Comparison of ENCODE assay signal across 7 cellular contexts in the genomic region with DNA sequence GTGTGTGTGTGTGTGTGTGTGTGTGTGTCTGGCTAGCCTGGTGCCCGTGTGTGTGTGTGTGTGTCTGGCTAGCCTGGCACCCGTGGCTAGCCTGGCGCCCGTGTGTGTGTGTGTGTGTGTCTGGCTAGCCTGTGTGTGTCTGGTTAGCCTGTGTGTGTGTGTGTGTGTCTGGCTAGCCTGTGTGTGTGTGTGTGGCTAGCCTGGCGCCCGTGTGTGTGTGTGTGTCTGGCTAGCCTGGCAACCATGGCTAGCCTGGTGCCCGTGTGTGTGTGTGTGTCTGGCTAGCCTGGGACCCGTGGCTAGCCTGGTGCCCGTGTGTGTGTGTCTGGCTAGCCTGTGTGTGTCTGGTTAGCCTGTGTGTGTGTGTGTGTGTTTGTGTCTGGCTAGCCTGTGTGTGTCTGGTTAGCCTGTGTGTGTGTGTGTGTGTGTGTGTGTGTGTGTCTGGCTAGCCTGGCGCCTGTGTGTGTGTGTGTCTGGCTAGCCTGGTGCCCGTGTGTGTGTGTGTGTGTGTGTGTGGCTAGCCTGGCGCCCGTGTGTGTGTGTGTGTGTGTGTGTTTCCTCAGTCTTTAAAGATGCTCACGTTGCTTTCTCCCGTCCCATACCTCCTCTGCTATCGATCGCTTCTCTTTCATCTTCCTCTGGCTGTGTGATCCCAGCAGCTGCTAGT. TPM values are rescaled to one million over a fixed set of nuclear protein-coding genes. Genes with fewer than 3 reads are reported as not detected.
A peak's percentile ranks its signal among the peaks of the same experiment; 100 is the strongest.
DNase-seq lines count a peak whose midpoint lies in the region; TF ChIP-seq lines count a peak whose summit lies in the region.
"Not testable (repeated sequence)": the region's sequence is repeated elsewhere in the genome, so short reads cannot be mapped to it uniquely, and the experiment has no call there.
"Had no signal": no experiment of that assay in that cellular context is flagged by ENCODE, and none has a peak within 500 bp of the region (broad histone marks: within the 10 kb centered on the region; RNA-seq: fewer than 3 reads in every experiment).

No MANE protein-coding gene starts in this region.

- H3K4me2 ChIP-seq in neural progenitor cell, result peak overlapping the region; percentile 91

- not testable (repeated sequence) for H3K4me1 ChIP-seq in neural progenitor cell

- H3K4me1 Mint-ChIP-seq in neural progenitor cell, result peaks cover 29% of the 10 kb centered on the region

- not testable (repeated sequence) for H3F3A ChIP-seq in neural progenitor cell (ENCODE audit: low read depth)

- peak overlapping the region; percentile 92 for H3K4me3 Mint-ChIP-seq in neural progenitor cell

- peaks cover 15% of the 10 kb centered on the region for H4K20me1 ChIP-seq in neural progenitor cell (ENCODE audit: low read depth)

- H3K9ac ChIP-seq in SK-N-MC (ENCODE audit: insufficient read length), result peak overlapping the region; percentile 89
- not testable (repeated sequence) for H3K9ac ChIP-seq in neural progenitor cell

- not testable (repeated sequence) for H3K27ac ChIP-seq in AG04450 (ENCODE audit: low read depth, low read length); HL-60 (replicated peaks); SK-N-MC; neural progenitor cell

- POLR2A ChIA-PET in AG04450 (lab: Yijun Ruan, JAX), result interaction anchor here (0.6 to 0.8 kb wide), 3 partner anchors 17 to 1257 kb away, joined by 4 read pairs; no protein-coding TSS in a partner anchor

- not testable (repeated sequence) for DNase-seq in AG04450 (ENCODE audit: low read depth, low spot score); SK-N-MC (ENCODE audit: low read depth, low spot score); neural progenitor cell (ENCODE audit: low spot score)
- DNase-seq in HL-60 (ENCODE audit: low read depth in 1 of 2, low spot score in 1 of 2), result peak; percentile 18 to 75
- peak; percentile 75 for DNase-seq in astrocyte of the hippocampus (ENCODE audit: low read depth, low spot score)
- peak; percentile 60 for DNase-seq in glomerular visceral epithelial cell (ENCODE audit: extremely low spot score)

- H3K27me3 Mint-ChIP-seq in neural progenitor cell (ENCODE audit: insufficient read depth, low read depth), result not testable (repeated sequence)

- H3K36me3 ChIP-seq in SK-N-MC (ENCODE audit: insufficient read depth, low read length); neural progenitor cell: not testable (repeated sequence)

- H3K27ac Mint-ChIP-seq in neural progenitor cell, result not testable (repeated sequence)

- CTCF ChIA-PET in AG04450 (lab: Charles Lee), result not testable (repeated sequence)

- H3K4me3 ChIP-seq in AG04450 (ENCODE audit: low read depth, low read length) (peak overlapping the region; percentile 76), HL-60 (replicated peaks; ENCODE audit: insufficient read depth, low read length) (peak overlapping the region; percentile 89), SK-N-MC (peak overlapping the region; percentile 93), neural progenitor cell (peak overlapping the region; percentile 99)

- H3K79me2 ChIP-seq in neural progenitor cell (ENCODE audit: low read depth), result not testable (repeated sequence)

- not testable (repeated sequence) for H3K9me3 ChIP-seq in AG04450 (ENCODE audit: control insufficient read depth, insufficient read depth, low read length); SK-N-MC (ENCODE audit: low read depth, low read length); neural progenitor cell (ENCODE audit: low read depth)

- H2AFZ ChIP-seq in neural progenitor cell (replicated peaks), result not testable (repeated sequence)

- TF ChIP-seq CTCF in AG04450 (IDR thresholded peaks at IDR 0.05; ENCODE audit: low read depth, low read length); HL-60 (IDR thresholded peaks at IDR 0.05; ENCODE audit: insufficient read depth, low read length); neural progenitor cell (IDR thresholded peaks at IDR 0.05): not testable (repeated sequence)

- not testable (repeated sequence) for H3K9me3 Mint-ChIP-seq in neural progenitor cell

- not testable (repeated sequence) for H3K36me3 Mint-ChIP-seq in neural progenitor cell

- not testable (repeated sequence) for H3K27me3 ChIP-seq in AG04450 (ENCODE audit: control insufficient read depth, insufficient read depth, low read length); HL-60 (ENCODE audit: insufficient read depth, poor library complexity, severe bottlenecking); neural progenitor cell

RNA-seq across cellular contexts. Expression of a gene that starts 1.4 kb away (rescaled TPM):
- polyA plus RNA-seq in AG04450 (2011; rRNA removed), result 12.1 and 17.6 TPM in 2 replicates
- 26.2 and 28.4 TPM in 2 replicates for polyA minus RNA-seq in AG04450 (2011; rRNA and poly(A)+ RNA removed)
- 16.1 and 60.7 TPM in 2 replicates for total RNA-seq in neural progenitor cell (ENCODE audit: low replicate concordance)

RNA-seq across cellular contexts. Expression of a gene that starts 4.4 kb away (rescaled TPM):
- polyA plus RNA-seq in AG04450 (2011; rRNA removed), result 0.45 and 0.88 TPM in 2 replicates
- polyA minus RNA-seq in AG04450 (2011; rRNA and poly(A)+ RNA removed), result 0.26 and 0.41 TPM in 2 replicates
- 0.28 TPM in 1 of 2 replicates, not detected in the other for total RNA-seq in neural progenitor cell (ENCODE audit: low replicate concordance)

RNA-seq across cellular contexts. Expression of a gene that starts 11.0 kb away (rescaled TPM):
- polyA plus RNA-seq in AG04450 (2011; rRNA removed), result not detected in 2 replicates
- not detected in 2 replicates for polyA minus RNA-seq in AG04450 (2011; rRNA and poly(A)+ RNA removed)
- total RNA-seq in neural progenitor cell (ENCODE audit: low replicate concordance), result not detected in 2 replicates
- total RNA-seq: esophagus mucosa had no signal

RNA-seq across cellular contexts. Expression of a gene that starts 18.7 kb away (rescaled TPM):
- polyA plus RNA-seq in AG04450 (2011; rRNA removed), result 4.2 and 6.1 TPM in 2 replicates
- polyA minus RNA-seq in AG04450 (2011; rRNA and poly(A)+ RNA removed), result 3.5 and 3.6 TPM in 2 replicates
- total RNA-seq in neural progenitor cell (ENCODE audit: low replicate concordance), result 6.0 and 30.0 TPM in 2 replicates

RNA-seq across cellular contexts. Expression of a gene that starts 43.7 kb away (rescaled TPM):
- 7.5 and 8.6 TPM in 2 replicates for polyA plus RNA-seq in AG04450 (2011; rRNA removed)
- 8.5 and 10.5 TPM in 2 replicates for polyA minus RNA-seq in AG04450 (2011; rRNA and poly(A)+ RNA removed)
- 6.8 and 41.0 TPM in 2 replicates for total RNA-seq in neural progenitor cell (ENCODE audit: low replicate concordance)
